13 cellular contexts compared by ENCODE assay signal in the genomic region with DNA sequence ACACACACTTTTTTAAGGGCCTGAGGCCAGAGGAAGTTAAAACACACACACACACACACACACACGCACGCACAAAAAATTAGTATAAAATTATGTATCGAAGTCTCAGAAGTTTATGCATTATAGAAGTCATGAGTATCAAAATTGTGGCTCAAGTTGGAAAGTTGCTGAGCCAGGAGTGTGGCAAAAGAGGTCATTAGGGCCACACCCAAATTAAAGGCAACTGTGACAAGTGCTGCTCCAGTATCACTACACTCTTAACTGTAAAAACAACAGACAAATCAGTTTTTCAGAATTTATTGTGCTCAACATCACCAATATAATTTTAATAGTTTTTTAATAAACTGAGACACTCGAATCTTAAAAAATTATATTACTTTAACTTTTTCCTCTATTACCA. TPM values are rescaled to one million over a fixed set of nuclear protein-coding genes. Genes with fewer than 3 reads are reported as not detected.
DNase-seq lines count a peak whose midpoint lies in the region; ATAC-seq, FAIRE-seq and TF ChIP-seq lines count a peak whose summit lies in the region.
"Had no signal": no experiment of that assay in that cellular context is flagged by ENCODE, and none has a peak within 500 bp of the region (broad histone marks: within the 10 kb centered on the region; RNA-seq: fewer than 3 reads in every experiment).

No MANE protein-coding gene starts in this region.

- H3K4me2 ChIP-seq in PC-9: 0 out of 2 replicates have a peak overlapping the region, but pooled peaks have one; percentile 22

- BruUV-seq in PC-9 (replicated peaks; lab: Mats Ljungman, UMichigan): no TSS peak

- intact Hi-C loops in activated CD4-positive, alpha-beta T cell treated with anti-CD3 and anti-CD28 coated beads, Interleukin-2, amount 10 ng/mL, durations not matched to agents 24 days and 14 days (cut with micrococcal nuclease): loop anchor here (1.0 kb wide), 8 partner anchors 14 to 188 kb away; a partner anchor contains a TSS
- intact Hi-C loops in PC-9 (cut with micrococcal nuclease; ENCODE audit: unreplicated experiment) (no loop called here), gastrocnemius medialis (cut with DNase I; ENCODE audit: low total_unique reads) (no loop called here)

- peaks cover 98% of the 10 kb centered on the region for H3K79me2 ChIP-seq in PC-9 (ENCODE audit: low read depth)

- peaks cover 82% of the 10 kb centered on the region for H4K20me1 ChIP-seq in PC-9 (ENCODE audit: insufficient read depth)

- TF ChIP-seq CTCF in PC-9 (conservative IDR thresholded peaks at IDR 0.05) (no peak), gastrocnemius medialis (IDR thresholded peaks at IDR 0.05 in 4 of 5, conservative IDR thresholded peaks at IDR 0.05 in 1 of 5) (no peak), D721Med (IDR thresholded peaks at IDR 0.05; ENCODE audit: insufficient read depth, missing control alignments) (no peak)

- H3K27me3 ChIP-seq in PC-9 (ENCODE audit: insufficient read depth, low read depth) (no peaks in the 10 kb centered on the region), gastrocnemius medialis (no peaks in the 10 kb centered on the region)

- peak overlapping the region; percentile 73 for H3K27ac ChIP-seq in PC-9
- H3K27ac ChIP-seq in gastrocnemius medialis: peak overlapping the region in 3 of 4 donors; percentile 18 to 69 (median 49)

- H3F3A ChIP-seq in PC-9 (ENCODE audit: insufficient read depth, low read depth): peaks cover 80% of the 10 kb centered on the region

- H3K4me1 ChIP-seq in PC-9 (replicated peaks; ENCODE audit: insufficient read depth): peaks cover 33% of the 10 kb centered on the region
- H3K4me1 ChIP-seq in gastrocnemius medialis: peaks cover 25 to 39% of the 10 kb centered on the region in 2 donors
- H3K4me1 ChIP-seq: Caco-2 had no signal

- H3K27ac Mint-ChIP-seq in activated CD4-positive, alpha-beta T cell treated with anti-CD3 and anti-CD28 coated beads, Interleukin-2, amount 10 ng/mL, durations not matched to agents 24 days and 14 days: peak overlapping the region; percentile 87

- no peak for DNase-seq in activated CD4-positive, alpha-beta T cell treated with anti-CD3 and anti-CD28 coated beads, Interleukin-2, amount 10 ng/mL, durations not matched to agents 24 days and 14 days
- no peak for DNase-seq in activated CD4-positive, alpha-beta T cell treated with anti-CD3 and anti-CD28 coated beads, Interleukin-2, amount 50 U/mL, for 4 hours
- DNase-seq in PC-9 (no peak), gastrocnemius medialis (no peak), D721Med (ENCODE audit: insufficient read length, low spot score) (no peak)
- DNase-seq: Caco-2, naive B cell, NCI-H1694 treated with DMSO at 0.1 percent for 48 hours had no signal

- peaks cover 51% of the 10 kb centered on the region for H3K4me1 Mint-ChIP-seq in activated CD4-positive, alpha-beta T cell treated with anti-CD3 and anti-CD28 coated beads, Interleukin-2, amount 10 ng/mL, durations not matched to agents 24 days and 14 days

- no peaks in the 10 kb centered on the region for H3K9me2 ChIP-seq in PC-9 (ENCODE audit: insufficient read depth)

- TF ChIP-seq POLR2A in gastrocnemius medialis (IDR thresholded peaks at IDR 0.05): no peak

- FAIRE-seq in D721Med (lab: Jason Lieb, UNC): no peak
- FAIRE-seq: A204.1, frontal cortex had no signal

- H3K4me3 Mint-ChIP-seq in activated CD4-positive, alpha-beta T cell treated with anti-CD3 and anti-CD28 coated beads, Interleukin-2, amount 10 ng/mL, durations not matched to agents 24 days and 14 days: peak overlapping the region; percentile 67
- H3K4me3 Mint-ChIP-seq: naive B cell had no signal

- no peak overlapping the region for H2AFZ ChIP-seq in PC-9

- CTCF ChIA-PET in PC-9 (lab: Charles Lee): no interaction called here

- no peak overlapping the region for H3K4me3 ChIP-seq in PC-9
- no peak overlapping the region for H3K4me3 ChIP-seq in gastrocnemius medialis

- H3K36me3 Mint-ChIP-seq in activated CD4-positive, alpha-beta T cell treated with anti-CD3 and anti-CD28 coated beads, Interleukin-2, amount 10 ng/mL, durations not matched to agents 24 days and 14 days (ENCODE audit: low read depth): peaks cover 44% of the 10 kb centered on the region

- H3K27me3 Mint-ChIP-seq in activated CD4-positive, alpha-beta T cell treated with anti-CD3 and anti-CD28 coated beads, Interleukin-2, amount 10 ng/mL, durations not matched to agents 24 days and 14 days: no peaks in the 10 kb centered on the region
- H3K27me3 Mint-ChIP-seq: naive B cell had no signal

- H3K9me3 Mint-ChIP-seq in activated CD4-positive, alpha-beta T cell treated with anti-CD3 and anti-CD28 coated beads, Interleukin-2, amount 10 ng/mL, durations not matched to agents 24 days and 14 days: peaks cover 5% of the 10 kb centered on the region

- in situ Hi-C loops in gastrocnemius medialis (cut with MboI; ENCODE audit: low sequenced_read_pairs in 4 of 4): no loop called here

- H3K36me3 ChIP-seq in PC-9 (ENCODE audit: low read depth): peaks cover 50% of the 10 kb centered on the region
- H3K36me3 ChIP-seq in gastrocnemius medialis: peaks cover 0 to 29% of the 10 kb centered on the region in 2 donors

- POLR2A ChIA-PET in PC-9 (lab: Charles Lee; ENCODE audit: unreplicated experiment): interaction anchor here (0.6 kb wide), 1 partner anchor 19 kb away, joined by 7 read pairs; no protein-coding TSS in a partner anchor

- ATAC-seq in esophagus mucosa (peak; percentile 41), gastrocnemius medialis (peak in 1 of 2 donors; percentile 37), HG03521 (IDR thresholded peaks at IDR 0.05; ENCODE audit: unreplicated experiment) (no peak), HG02798 (IDR thresholded peaks at IDR 0.05; ENCODE audit: poor library complexity, unreplicated experiment) (no peak)

- H3K9me3 ChIP-seq in PC-9 (ENCODE audit: insufficient read depth, low read depth): no peaks in the 10 kb centered on the region; the same call in 1 of the 2 replicates
- no peaks in the 10 kb centered on the region for H3K9me3 ChIP-seq in gastrocnemius medialis
- H3K9me3 ChIP-seq: Caco-2 had no signal

RNA-seq across cellular contexts. Expression of a gene that starts 36.9 kb away (rescaled TPM):
- 321 and 335 TPM in 2 replicates for total RNA-seq in activated CD4-positive, alpha-beta T cell treated with anti-CD3 and anti-CD28 coated beads, Interleukin-2, amount 10 ng/mL, durations not matched to agents 24 days and 14 days
- total RNA-seq in PC-9 (2021): 353 and 373 TPM in 2 replicates
- total RNA-seq in esophagus mucosa: 392 TPM
- total RNA-seq in gastrocnemius medialis: 10 to 100 TPM; 40.3 to 63.7 (median 48.4) TPM

RNA-seq across cellular contexts. Expression of a gene that starts 38.3 kb away (rescaled TPM):
- 25.6 and 26.5 TPM in 2 replicates for total RNA-seq in activated CD4-positive, alpha-beta T cell treated with anti-CD3 and anti-CD28 coated beads, Interleukin-2, amount 10 ng/mL, durations not matched to agents 24 days and 14 days
- 53.5 and 65.0 TPM in 2 replicates for total RNA-seq in PC-9 (2021)
- 27.5 TPM for total RNA-seq in esophagus mucosa
- total RNA-seq in gastrocnemius medialis: 10 to 100 TPM; 13.5 to 27.1 (median 22.0) TPM
